25 cellular contexts compared by ENCODE assay signal in the genomic region with DNA sequence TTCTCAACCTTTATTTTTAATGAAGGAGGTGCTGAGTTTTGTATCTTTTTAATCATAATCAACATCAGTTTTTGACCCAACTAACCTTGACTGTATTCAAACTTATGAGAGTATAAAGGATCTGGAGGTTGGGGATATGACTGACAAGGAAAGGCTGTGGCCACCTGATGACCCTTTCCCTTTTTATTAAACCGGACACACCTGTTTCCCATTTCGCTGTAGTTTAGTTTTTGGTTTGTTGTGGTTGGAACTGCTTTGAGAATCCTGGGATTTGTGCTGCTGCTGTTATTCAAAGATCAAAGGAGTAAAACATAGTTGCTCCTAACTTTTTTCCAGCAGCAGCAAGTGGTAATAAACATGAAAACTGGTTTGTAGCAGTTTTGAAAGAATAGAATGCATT.
"Had no signal": no experiment of that assay in that cellular context is flagged by ENCODE, and none has a peak within 500 bp of the region (broad histone marks: within the 10 kb centered on the region; RNA-seq: fewer than 3 reads in every experiment).

No MANE protein-coding gene starts in this region.

- H3K27me3 Mint-ChIP-seq: activated CD4-positive, alpha-beta memory T cell treated with anti-CD3 and anti-CD28 coated beads, Interleukin-2, amount 10 ng/mL, durations not matched to agents 7 days and 5 days; activated CD4-positive, alpha-beta T cell treated with anti-CD3 and anti-CD28 coated beads for 36 hours; T-cell had no signal

- H3K4me3 ChIP-seq: breast epithelium, MG63, SK-N-MC had no signal

- H3K27ac ChIP-seq: breast epithelium, SK-N-MC had no signal

- H3K27me3 ChIP-seq: breast epithelium, MG63 had no signal

- H3K27ac Mint-ChIP-seq: activated CD4-positive, alpha-beta T cell treated with anti-CD3 and anti-CD28 coated beads for 36 hours; activated naive CD4-positive, alpha-beta T cell treated with anti-CD3 and anti-CD28 coated beads for 36 hours had no signal

- DNase-seq: activated CD4-positive, alpha-beta memory T cell treated with anti-CD3 and anti-CD28 coated beads, Interleukin-2, amount 10 ng/mL, durations not matched to agents 7 days and 5 days; activated CD4-positive, alpha-beta T cell treated with anti-CD3 and anti-CD28 coated beads for 36 hours; activated CD4-positive, alpha-beta T cell treated with anti-CD3 and anti-CD28 coated beads, Interleukin-2, amount 50 U/mL, for 1 hour; activated effector memory CD4-positive, alpha-beta T cell treated with anti-CD3 and anti-CD28 coated beads, Interleukin-2, amount 50 U/mL, for 16 hours; activated naive CD4-positive, alpha-beta T cell treated with anti-CD3 and anti-CD28 coated beads for 36 hours; aorta; caudate nucleus; MG63; MV-4-11; NCI-H1092 treated with DMSO at 0.1 percent for 48 hours; NCI-H1417 treated with DMSO at 0.1 percent for 48 hours; NCI-H1694; NCI-H2029; NCI-H2107; NCI-H345; NCI-H510A; NCI-H526 treated with DMSO at 0.1 percent for 48 hours; NCI-H82; RPMI8226; T-cell; T-helper 2 cell; T1000 had no signal

- H3K36me3 ChIP-seq: breast epithelium had no signal

- H3K4me1 ChIP-seq: breast epithelium had no signal

- H3K9me3 ChIP-seq: breast epithelium, MG63 had no signal

- H3K9me3 Mint-ChIP-seq: activated CD4-positive, alpha-beta memory T cell treated with anti-CD3 and anti-CD28 coated beads, Interleukin-2, amount 10 ng/mL, durations not matched to agents 7 days and 5 days; activated naive CD4-positive, alpha-beta T cell treated with anti-CD3 and anti-CD28 coated beads for 36 hours; T-cell had no signal

- H3K4me3 Mint-ChIP-seq: activated CD4-positive, alpha-beta memory T cell treated with anti-CD3 and anti-CD28 coated beads, Interleukin-2, amount 10 ng/mL, durations not matched to agents 7 days and 5 days; activated CD4-positive, alpha-beta T cell treated with anti-CD3 and anti-CD28 coated beads for 36 hours; activated naive CD4-positive, alpha-beta T cell treated with anti-CD3 and anti-CD28 coated beads for 36 hours; T-cell had no signal

- ATAC-seq: activated CD4-positive, alpha-beta T cell treated with anti-CD3 and anti-CD28 coated beads for 36 hours; Right ventricle myocardium inferior; T-cell had no signal
